24 cellular contexts compared by ENCODE assay signal in the genomic region with DNA sequence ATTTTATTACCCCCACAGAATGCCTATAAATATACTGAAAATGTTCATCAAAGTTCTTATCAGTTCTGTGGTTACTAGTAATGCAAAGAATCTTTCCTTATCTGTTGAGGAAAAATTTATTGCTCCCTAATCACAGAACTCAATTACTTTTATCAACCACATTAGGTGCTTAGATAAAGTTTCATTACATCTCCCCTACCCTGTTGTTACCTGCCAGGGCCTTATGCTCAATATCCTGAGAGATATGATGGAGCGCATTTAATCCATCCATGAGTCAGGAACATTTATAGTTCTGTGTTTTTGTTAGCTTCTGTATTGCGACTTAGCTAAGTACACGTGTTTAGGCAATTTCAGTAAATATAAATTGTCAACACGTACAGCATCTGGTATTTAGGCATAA.
"Had no signal": no experiment of that assay in that cellular context is flagged by ENCODE, and none has a peak within 500 bp of the region (broad histone marks: within the 10 kb centered on the region; RNA-seq: fewer than 3 reads in every experiment).

No MANE protein-coding gene starts in this region.

- H3K27ac ChIP-seq: brain microvascular endothelial cell, cardiac muscle cell had no signal

- DNase-seq: activated B cell treated with CpG ODN at 0.5 μM for 24 hours; activated CD4-positive, alpha-beta memory T cell treated with anti-CD3 and anti-CD28 coated beads for 36 hours; activated CD4-positive, alpha-beta T cell treated with anti-CD3 and anti-CD28 coated beads, Interleukin-2, amount 10 ng/mL, durations not matched to agents 7 days and 5 days; activated CD8-positive, alpha-beta memory T cell treated with anti-CD3 and anti-CD28 coated beads for 24 hours; activated effector memory CD4-positive, alpha-beta T cell treated with anti-CD3 and anti-CD28 coated beads, Interleukin-2, amount 50 U/mL, for 16 hours; activated naive CD4-positive, alpha-beta T cell treated with Interleukin-2 at 50 U/mL for 16 hours; activated naive CD8-positive, alpha-beta T cell treated with anti-CD3 and anti-CD28 coated beads, Interleukin-2, amount 50 U/mL, for 24 hours; activated T-cell treated with anti-CD3 and anti-CD28 coated beads, Interleukin-2, amount 50 U/mL, for 4 hours; amygdala; brain microvascular endothelial cell; MM.1S; NCI-H1105; NCI-H1436; NCI-H187 treated with DMSO at 0.1 percent for 48 hours; NCI-H2171 treated with DMSO at 0.1 percent for 48 hours; NCI-H345; NCI-H510A; NCI-H526 treated with DMSO at 0.1 percent for 48 hours; NCI-H82; SIG-M5; T-helper 17 cell; T-helper 9 cell had no signal

- H3K27me3 ChIP-seq: brain microvascular endothelial cell, cardiac muscle cell had no signal

- H3K4me3 ChIP-seq: cardiac muscle cell had no signal

- H3K36me3 ChIP-seq: brain microvascular endothelial cell, cardiac muscle cell had no signal

- ATAC-seq: activated naive CD4-positive, alpha-beta T cell treated with anti-CD3 and anti-CD28 coated beads, Interleukin-2, amount 50 U/mL, for 72 hours; activated naive CD8-positive, alpha-beta T cell treated with anti-CD3 and anti-CD28 coated beads, Interleukin-2, amount 50 U/mL, for 24 hours; activated T-cell treated with anti-CD3 and anti-CD28 coated beads, Interleukin-2, amount 50 U/mL, for 4 hours; T-helper 17 cell had no signal
